Comparison of ENCODE assay signal across 1 cellular context in genomic region chr15:72813345-72814004, GRCh38.
TF ChIP-seq lines count a peak whose summit lies in the region.

No MANE protein-coding gene starts in this region.

TF ChIP-seq in GM23338, 12 proteins besides CTCF, POLR2A, EP300 and RAD21:
- TF ChIP-seq, protein P1, sequence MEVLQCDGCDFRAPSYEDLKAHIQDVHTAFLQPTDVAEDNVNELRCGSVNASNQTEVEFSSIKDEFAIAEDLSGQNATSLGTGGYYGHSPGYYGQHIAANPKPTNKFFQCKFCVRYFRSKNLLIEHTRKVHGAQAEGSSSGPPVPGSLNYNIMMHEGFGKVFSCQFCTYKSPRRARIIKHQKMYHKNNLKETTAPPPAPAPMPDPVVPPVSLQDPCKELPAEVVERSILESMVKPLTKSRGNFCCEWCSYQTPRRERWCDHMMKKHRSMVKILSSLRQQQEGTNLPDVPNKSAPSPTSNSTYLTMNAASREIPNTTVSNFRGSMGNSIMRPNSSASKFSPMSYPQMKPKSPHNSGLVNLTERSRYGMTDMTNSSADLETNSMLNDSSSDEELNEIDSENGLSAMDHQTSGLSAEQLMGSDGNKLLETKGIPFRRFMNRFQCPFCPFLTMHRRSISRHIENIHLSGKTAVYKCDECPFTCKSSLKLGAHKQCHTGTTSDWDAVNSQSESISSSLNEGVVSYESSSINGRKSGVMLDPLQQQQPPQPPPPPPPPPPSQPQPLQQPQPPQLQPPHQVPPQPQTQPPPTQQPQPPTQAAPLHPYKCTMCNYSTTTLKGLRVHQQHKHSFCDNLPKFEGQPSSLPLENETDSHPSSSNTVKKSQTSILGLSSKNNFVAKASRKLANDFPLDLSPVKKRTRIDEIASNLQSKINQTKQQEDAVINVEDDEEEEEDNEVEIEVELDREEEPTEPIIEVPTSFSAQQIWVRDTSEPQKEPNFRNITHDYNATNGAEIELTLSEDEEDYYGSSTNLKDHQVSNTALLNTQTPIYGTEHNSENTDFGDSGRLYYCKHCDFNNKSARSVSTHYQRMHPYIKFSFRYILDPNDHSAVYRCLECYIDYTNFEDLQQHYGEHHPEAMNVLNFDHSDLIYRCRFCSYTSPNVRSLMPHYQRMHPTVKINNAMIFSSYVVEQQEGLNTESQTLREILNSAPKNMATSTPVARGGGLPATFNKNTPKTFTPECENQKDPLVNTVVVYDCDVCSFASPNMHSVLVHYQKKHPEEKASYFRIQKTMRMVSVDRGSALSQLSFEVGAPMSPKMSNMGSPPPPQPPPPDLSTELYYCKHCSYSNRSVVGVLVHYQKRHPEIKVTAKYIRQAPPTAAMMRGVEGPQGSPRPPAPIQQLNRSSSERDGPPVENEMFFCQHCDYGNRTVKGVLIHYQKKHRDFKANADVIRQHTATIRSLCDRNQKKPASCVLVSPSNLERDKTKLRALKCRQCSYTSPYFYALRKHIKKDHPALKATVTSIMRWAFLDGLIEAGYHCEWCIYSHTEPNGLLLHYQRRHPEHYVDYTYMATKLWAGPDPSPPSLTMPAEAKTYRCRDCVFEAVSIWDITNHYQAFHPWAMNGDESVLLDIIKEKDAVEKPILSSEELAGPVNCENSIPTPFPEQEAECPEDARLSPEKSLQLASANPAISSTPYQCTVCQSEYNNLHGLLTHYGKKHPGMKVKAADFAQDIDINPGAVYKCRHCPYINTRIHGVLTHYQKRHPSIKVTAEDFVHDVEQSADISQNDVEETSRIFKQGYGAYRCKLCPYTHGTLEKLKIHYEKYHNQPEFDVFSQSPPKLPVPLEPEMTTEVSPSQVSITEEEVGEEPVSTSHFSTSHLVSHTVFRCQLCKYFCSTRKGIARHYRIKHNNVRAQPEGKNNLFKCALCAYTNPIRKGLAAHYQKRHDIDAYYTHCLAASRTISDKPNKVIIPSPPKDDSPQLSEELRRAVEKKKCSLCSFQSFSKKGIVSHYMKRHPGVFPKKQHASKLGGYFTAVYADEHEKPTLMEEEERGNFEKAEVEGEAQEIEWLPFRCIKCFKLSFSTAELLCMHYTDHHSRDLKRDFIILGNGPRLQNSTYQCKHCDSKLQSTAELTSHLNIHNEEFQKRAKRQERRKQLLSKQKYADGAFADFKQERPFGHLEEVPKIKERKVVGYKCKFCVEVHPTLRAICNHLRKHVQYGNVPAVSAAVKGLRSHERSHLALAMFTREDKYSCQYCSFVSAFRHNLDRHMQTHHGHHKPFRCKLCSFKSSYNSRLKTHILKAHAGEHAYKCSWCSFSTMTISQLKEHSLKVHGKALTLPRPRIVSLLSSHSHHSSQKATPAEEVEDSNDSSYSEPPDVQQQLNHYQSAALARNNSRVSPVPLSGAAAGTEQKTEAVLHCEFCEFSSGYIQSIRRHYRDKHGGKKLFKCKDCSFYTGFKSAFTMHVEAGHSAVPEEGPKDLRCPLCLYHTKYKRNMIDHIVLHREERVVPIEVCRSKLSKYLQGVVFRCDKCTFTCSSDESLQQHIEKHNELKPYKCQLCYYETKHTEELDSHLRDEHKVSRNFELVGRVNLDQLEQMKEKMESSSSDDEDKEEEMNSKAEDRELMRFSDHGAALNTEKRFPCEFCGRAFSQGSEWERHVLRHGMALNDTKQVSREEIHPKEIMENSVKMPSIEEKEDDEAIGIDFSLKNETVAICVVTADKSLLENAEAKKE (CRISPR knock-in tag; IDR thresholded peaks at IDR 0.05) = no peak
- TF ChIP-seq POLR2AphosphoS5 (IDR thresholded peaks at IDR 0.05; ENCODE audit: low read depth) = no peak
- TF ChIP-seq STAT1 (IDR thresholded peaks at IDR 0.05; ENCODE audit: unreplicated experiment) = no peak
- no peak for TF ChIP-seq REST (IDR thresholded peaks at IDR 0.05; ENCODE audit: unreplicated experiment)
- no peak for TF ChIP-seq NANOG (IDR thresholded peaks at IDR 0.05; ENCODE audit: borderline replicate concordance)
- TF ChIP-seq CREB1 (CRISPR knock-in tag; IDR thresholded peaks at IDR 0.05; ENCODE audit: low read depth) = no peak
- TF ChIP-seq EZH2phosphoT487 (IDR thresholded peaks at IDR 0.05; ENCODE audit: unreplicated experiment) = no peak
- TF ChIP-seq EZH2 (IDR thresholded peaks at IDR 0.05; ENCODE audit: low read depth, unreplicated experiment) = no peak
- no peak for TF ChIP-seq ZNF114 (CRISPR knock-in tag; IDR thresholded peaks at IDR 0.05)
- TF ChIP-seq, protein P2, sequence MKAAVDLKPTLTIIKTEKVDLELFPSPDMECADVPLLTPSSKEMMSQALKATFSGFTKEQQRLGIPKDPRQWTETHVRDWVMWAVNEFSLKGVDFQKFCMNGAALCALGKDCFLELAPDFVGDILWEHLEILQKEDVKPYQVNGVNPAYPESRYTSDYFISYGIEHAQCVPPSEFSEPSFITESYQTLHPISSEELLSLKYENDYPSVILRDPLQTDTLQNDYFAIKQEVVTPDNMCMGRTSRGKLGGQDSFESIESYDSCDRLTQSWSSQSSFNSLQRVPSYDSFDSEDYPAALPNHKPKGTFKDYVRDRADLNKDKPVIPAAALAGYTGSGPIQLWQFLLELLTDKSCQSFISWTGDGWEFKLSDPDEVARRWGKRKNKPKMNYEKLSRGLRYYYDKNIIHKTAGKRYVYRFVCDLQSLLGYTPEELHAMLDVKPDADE (IDR thresholded peaks at IDR 0.05) = no peak
- no peak for TF ChIP-seq ZNF331 (CRISPR knock-in tag; IDR thresholded peaks at IDR 0.05; ENCODE audit: low read depth)
- TF ChIP-seq JUNB (IDR thresholded peaks at IDR 0.05; ENCODE audit: unreplicated experiment) = no peak
